In the genomic region with DNA sequence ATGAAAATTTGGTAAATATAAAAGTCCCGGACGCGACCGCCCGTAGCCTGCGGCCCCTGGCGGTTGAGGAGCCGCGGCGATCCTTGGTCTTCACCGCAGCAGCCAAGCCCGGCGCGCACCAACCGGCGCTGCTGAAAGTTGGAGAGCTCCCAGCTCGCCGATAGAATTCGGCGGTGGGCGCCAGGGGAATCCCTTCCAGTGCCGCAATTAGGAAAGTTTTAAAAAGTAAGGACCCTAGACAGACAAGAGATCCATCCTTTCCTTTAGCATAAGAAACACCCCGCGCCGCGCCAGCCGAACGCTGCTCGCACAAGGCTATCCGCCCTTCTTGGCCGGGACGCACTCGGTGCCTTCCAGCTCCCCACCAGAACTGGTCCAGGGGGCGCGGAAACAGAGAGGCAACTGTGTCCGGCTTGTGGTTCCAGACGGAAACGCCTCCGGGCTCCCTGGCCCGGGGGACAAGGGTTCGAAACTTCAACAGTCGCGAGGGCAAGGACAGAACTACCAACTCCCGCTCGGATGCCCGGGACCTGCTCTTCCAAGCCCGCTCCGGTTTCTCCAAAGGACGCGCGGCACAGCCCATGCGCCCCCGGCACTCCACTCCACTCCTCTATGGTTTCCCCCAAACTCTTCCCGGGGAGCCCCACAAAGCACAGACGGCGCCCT, we compare ENCODE assay signal across 8 cellular contexts. TPM values are rescaled to one million over a fixed set of nuclear protein-coding genes. Genes with fewer than 3 reads are reported as not detected.
DNase-seq lines count a peak whose midpoint lies in the region; ATAC-seq and TF ChIP-seq lines count a peak whose summit lies in the region.

No MANE protein-coding gene starts in this region.

- WGBS in suprapubic skin, result under 1% methylated on average over 40 of the region's 56 CpGs

- TF ChIP-seq EP300 in suprapubic skin (IDR thresholded peaks at IDR 0.05), result no peak

- H3K36me3 ChIP-seq in Peyer's patch, result no peaks in the 10 kb centered on the region
- H3K36me3 ChIP-seq in duodenal mucosa (ENCODE audit: control insufficient read depth in 1 of 2, insufficient read depth in 2 of 2, low read length in 2 of 2), result no peaks in the 10 kb centered on the region
- H3K36me3 ChIP-seq in lower lobe of right lung, result no peaks in the 10 kb centered on the region
- no peaks in the 10 kb centered on the region for H3K36me3 ChIP-seq in suprapubic skin

- no peaks in the 10 kb centered on the region for H3K27me3 ChIP-seq in Peyer's patch
- peaks cover 9 to 16% of the 10 kb centered on the region in 2 donors for H3K27me3 ChIP-seq in duodenal mucosa (ENCODE audit: control insufficient read depth in 1 of 2, insufficient read depth in 2 of 2, low read length in 2 of 2)
- peaks cover 14% of the 10 kb centered on the region for H3K27me3 ChIP-seq in lower lobe of right lung (ENCODE audit: low read depth)
- H3K27me3 ChIP-seq in suprapubic skin, result peaks cover 5% of the 10 kb centered on the region

- no peak for TF ChIP-seq POLR2A in Peyer's patch (IDR thresholded peaks at IDR 0.05)
- TF ChIP-seq POLR2A in suprapubic skin (IDR thresholded peaks at IDR 0.05), result no peak

- H3K27ac ChIP-seq in Peyer's patch (no peak overlapping the region), duodenal mucosa (ENCODE audit: low read depth, low read length) (no peak overlapping the region), lower lobe of right lung (no peak overlapping the region), suprapubic skin (no peak overlapping the region)

- TF ChIP-seq CTCF in Peyer's patch (IDR thresholded peaks at IDR 0.05) (peak in 4 of 6 experiments; percentile 17 to 31 (median 24)), lower lobe of right lung (IDR thresholded peaks at IDR 0.05) (peak; percentile 33), suprapubic skin (IDR thresholded peaks at IDR 0.05) (peak in 1 of 2 donors; percentile 48)

- H3K4me3 ChIP-seq in Peyer's patch (peak overlapping the region; percentile 60 to 86 (median 68)), duodenal mucosa (ENCODE audit: low read depth in 1 of 2, low read length in 2 of 2) (peak overlapping the region; percentile 68), lower lobe of right lung (peak overlapping the region; percentile 65), suprapubic skin (peak overlapping the region; percentile 85)

- DNase-seq in DMS53 treated with DMSO at 0.1 percent for 48 hours (lab: John Stamatoyannopoulos, UW; ENCODE audit: unreplicated experiment), result peak; percentile 38
- peak; percentile 18 to 64 (median 52) for DNase-seq in Peyer's patch
- peak; percentile 51 for DNase-seq in lower lobe of right lung
- peak in 1 of 2 donors; percentile 66 for DNase-seq in suprapubic skin (ENCODE audit: low spot score in 2 of 2)
- DNase-seq in HCEC 1CT, result no peak

- ATAC-seq in GM21390 (IDR thresholded peaks at IDR 0.05; ENCODE audit: unreplicated experiment) (peak; percentile 23), lower lobe of right lung (peak; percentile 23 to 42), GM21381 (IDR thresholded peaks at IDR 0.05; ENCODE audit: unreplicated experiment) (no peak)

- no peak overlapping the region for H3K9ac ChIP-seq in duodenal mucosa (ENCODE audit: low read depth in 1 of 2, low read length in 2 of 2)

- intact Hi-C loops in lower lobe of right lung (cut with DNase I), result no loop called here

- H3K4me1 ChIP-seq in Peyer's patch (peaks cover 0 to 14% (median 10%) of the 10 kb centered on the region in 4 donors), duodenal mucosa (ENCODE audit: control insufficient read depth in 1 of 2, insufficient read depth in 2 of 2, low read length in 2 of 2) (peaks cover 13 to 19% of the 10 kb centered on the region in 2 donors), lower lobe of right lung (peaks cover 24% of the 10 kb centered on the region), suprapubic skin (peaks cover 34% of the 10 kb centered on the region)

- no peaks in the 10 kb centered on the region for H3K9me3 ChIP-seq in Peyer's patch
- H3K9me3 ChIP-seq in duodenal mucosa (ENCODE audit: control insufficient read depth in 1 of 2, low read length in 2 of 2), result no peaks in the 10 kb centered on the region
- no peaks in the 10 kb centered on the region for H3K9me3 ChIP-seq in lower lobe of right lung
- H3K9me3 ChIP-seq in suprapubic skin, result no peaks in the 10 kb centered on the region

RNA-seq across cellular contexts. Expression of a gene that starts 1.7 kb away (rescaled TPM):
- total RNA-seq in Peyer's patch, result 1 to 10 TPM in 3 of 4 donors, under 1 TPM in 1; 0.35 to 5.4 (median 2.8) TPM
- 0.95 TPM for total RNA-seq in lower lobe of right lung
- total RNA-seq in suprapubic skin, result 1 to 10 TPM in 3 of 4 donors, under 1 TPM in 1; 0.72 to 1.9 (median 1.3) TPM
